ENCODE assay signal across 20 cellular contexts in the genomic region with DNA sequence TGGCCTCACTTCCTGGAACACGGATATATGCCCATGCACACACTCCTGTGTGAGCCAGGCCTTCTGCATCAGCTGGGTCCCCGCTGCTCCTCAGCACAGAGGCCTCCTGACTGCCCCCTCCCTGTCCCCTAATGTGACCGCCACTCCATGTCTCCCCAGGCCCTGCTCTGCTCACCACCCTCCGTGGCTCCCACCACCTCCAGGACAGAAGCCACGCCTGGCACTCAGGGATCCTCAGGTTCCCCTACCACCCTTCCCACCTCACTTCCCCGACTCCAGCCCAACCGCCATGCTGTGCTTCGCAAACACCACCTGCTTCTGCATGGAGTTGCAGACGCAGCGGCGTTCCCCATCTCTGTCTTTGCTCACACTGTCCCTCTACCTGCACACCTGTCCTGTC.
"Had no signal": no experiment of that assay in that cellular context is flagged by ENCODE, and none has a peak within 500 bp of the region (broad histone marks: within the 10 kb centered on the region; RNA-seq: fewer than 3 reads in every experiment).

No MANE protein-coding gene starts in this region.

- FAIRE-seq: urothelium cell line had no signal

- H3K4me1 ChIP-seq: foreskin keratinocyte had no signal

- H3K9me3 Mint-ChIP-seq: activated CD4-positive, alpha-beta T cell treated with anti-CD3 and anti-CD28 coated beads, Interleukin-2, amount 10 ng/mL, durations not matched to agents 24 days and 14 days; natural killer cell; T-helper 2 cell treated with Interferon-gamma antibody and Interleukin-4, amounts not matched to agents 5 μg/mL and 100 μg/mL, for 36 hours had no signal

- H3K27ac ChIP-seq: foreskin keratinocyte had no signal

- ATAC-seq: activated CD8-positive, alpha-beta T cell treated with anti-CD3 and anti-CD28 coated beads, Interleukin-2, amount 10 ng/mL, durations not matched to agents 7 days and 5 days; foreskin keratinocyte; left ventricle myocardium superior; natural killer cell; sciatic nerve had no signal

- H3K27me3 ChIP-seq: foreskin keratinocyte had no signal

- DNase-seq: activated CD4-positive, alpha-beta T cell treated with anti-CD3 and anti-CD28 coated beads, Interleukin-2, amount 10 ng/mL, durations not matched to agents 24 days and 14 days; activated CD4-positive, CD25-positive, alpha-beta regulatory T cell; activated CD8-positive, alpha-beta memory T cell treated with anti-CD3 and anti-CD28 coated beads, Interleukin-2, amount 50 U/mL, for 4 hours; activated CD8-positive, alpha-beta T cell treated with anti-CD3 and anti-CD28 coated beads, Interleukin-2, amount 10 ng/mL, durations not matched to agents 7 days and 5 days; activated effector memory CD4-positive, alpha-beta T cell treated with anti-CD3 and anti-CD28 coated beads, Interleukin-2, amount 50 U/mL, for 16 hours; activated T-cell treated with anti-CD3 and anti-CD28 coated beads, Interleukin-2, amount 50 U/mL, for 48 hours; aorta; cortex of kidney; effector CD8-positive, alpha-beta T cell; foreskin keratinocyte; glutamatergic neuron; hypothalamus; left ventricle myocardium superior; mesenchymal stem cell; natural killer cell; stimulated activated CD4-positive, alpha-beta T cell treated with anti-CD3 and anti-CD28 coated beads, Interleukin-2, amount 100 ng/mL, for 24 hours had no signal

- H3K27me3 Mint-ChIP-seq: activated CD4-positive, alpha-beta T cell treated with anti-CD3 and anti-CD28 coated beads, Interleukin-2, amount 10 ng/mL, durations not matched to agents 24 days and 14 days; activated naive CD8-positive, alpha-beta T cell had no signal

- H3K27ac Mint-ChIP-seq: activated CD4-positive, alpha-beta T cell treated with anti-CD3 and anti-CD28 coated beads, Interleukin-2, amount 10 ng/mL, durations not matched to agents 24 days and 14 days; activated naive CD8-positive, alpha-beta T cell; T-helper 2 cell treated with Interferon-gamma antibody and Interleukin-4, amounts not matched to agents 5 μg/mL and 100 μg/mL, for 36 hours had no signal

- H3K4me3 Mint-ChIP-seq: activated CD4-positive, alpha-beta T cell treated with anti-CD3 and anti-CD28 coated beads, Interleukin-2, amount 10 ng/mL, durations not matched to agents 24 days and 14 days; activated CD8-positive, alpha-beta T cell treated with anti-CD3 and anti-CD28 coated beads, Interleukin-2, amount 10 ng/mL, durations not matched to agents 7 days and 5 days; activated naive CD8-positive, alpha-beta T cell; natural killer cell; T-helper 2 cell treated with Interferon-gamma antibody and Interleukin-4, amounts not matched to agents 5 μg/mL and 100 μg/mL, for 36 hours had no signal

- H3K36me3 Mint-ChIP-seq: activated naive CD8-positive, alpha-beta T cell; natural killer cell had no signal
